ENCODE assay signal across 3 cellular contexts in genomic region chr12:74429535-74429934, GRCh38.
"Had no signal": no experiment of that assay in that cellular context is flagged by ENCODE, and none has a peak within 500 bp of the region (broad histone marks: within the 10 kb centered on the region; RNA-seq: fewer than 3 reads in every experiment).

No MANE protein-coding gene starts in this region.

- DNase-seq: GDM1, GF-D8 had no signal

- H3K4me3 ChIP-seq: GM12878 had no signal
